ENCODE assay signal across 11 cellular contexts in the genomic region with DNA sequence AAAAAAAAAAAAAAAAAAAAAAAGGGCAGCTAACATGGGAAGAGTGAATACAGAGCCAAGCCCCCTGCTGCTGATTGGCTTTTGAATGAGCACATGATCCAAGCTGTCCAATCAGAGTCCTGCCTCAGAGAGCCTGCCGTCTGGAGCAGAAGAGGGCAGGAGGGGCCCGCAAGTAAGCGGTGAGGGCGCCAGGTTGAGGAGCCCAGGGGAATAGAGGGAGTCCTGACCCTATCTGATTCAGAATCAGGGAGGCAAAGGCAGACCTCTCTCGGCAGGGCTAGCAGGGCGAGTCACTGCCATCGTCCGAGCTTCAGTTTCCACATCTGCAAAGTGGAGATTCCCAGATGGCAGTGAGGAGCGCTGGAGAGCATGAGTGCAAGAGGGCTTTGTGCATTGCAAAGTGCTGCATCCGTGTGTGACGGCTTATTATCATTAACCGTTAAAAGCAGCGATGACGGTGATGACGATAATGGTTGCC.
A peak's percentile ranks its signal among the peaks of the same experiment; 100 is the strongest.
DNase-seq lines count a peak whose midpoint lies in the region; TF ChIP-seq lines count a peak whose summit lies in the region.
"Had no signal": no experiment of that assay in that cellular context is flagged by ENCODE, and none has a peak within 500 bp of the region (broad histone marks: within the 10 kb centered on the region; RNA-seq: fewer than 3 reads in every experiment).

No MANE protein-coding gene starts in this region.

- no peak overlapping the region for H3K4me3 Mint-ChIP-seq in dendritic cell treated with granulocyte-macrophage colony-stimulating factor and Interleukin-4, amounts not matched to agents 40 ng/mL and 50 ng/mL, for 4 days
- H3K4me3 Mint-ChIP-seq: activated naive CD4-positive, alpha-beta T cell treated with anti-CD3 and anti-CD28 coated beads, Interleukin-2, amount 50 U/mL, for 24 hours had no signal

- H3K27me3 Mint-ChIP-seq in dendritic cell treated with granulocyte-macrophage colony-stimulating factor and Interleukin-4, amounts not matched to agents 40 ng/mL and 50 ng/mL, for 4 days, result peaks cover 11% of the 10 kb centered on the region

- H4K20me1 ChIP-seq in mammary epithelial cell (ENCODE audit: insufficient read depth, low read length), result no peaks in the 10 kb centered on the region

- H3K9ac ChIP-seq in skeletal muscle satellite cell (ENCODE audit: low read depth, low read length) (no peak overlapping the region), mammary epithelial cell (ENCODE audit: insufficient read depth, low read length) (no peak overlapping the region)

- H3K27me3 ChIP-seq in skeletal muscle satellite cell (ENCODE audit: control insufficient read depth, insufficient read depth, low read length), result no peaks in the 10 kb centered on the region
- H3K27me3 ChIP-seq in mammary epithelial cell (ENCODE audit: insufficient read depth, low read length), result no peaks in the 10 kb centered on the region

- CTCF ChIA-PET in mammary epithelial cell (lab: Charles Lee; ENCODE audit: low non-redundant PET), result interaction anchor here (0.7 kb wide), 1 partner anchor 76 kb away, joined by 7 read pairs; no protein-coding TSS in a partner anchor

- H3K4me2 ChIP-seq in skeletal muscle satellite cell (ENCODE audit: low read length), result peak overlapping the region; percentile 25
- H3K4me2 ChIP-seq in mammary epithelial cell (ENCODE audit: insufficient read depth, low read depth, low read length), result no peak overlapping the region
- H3K4me2 ChIP-seq: PC-9 had no signal

- no peaks in the 10 kb centered on the region for H3K36me3 Mint-ChIP-seq in dendritic cell treated with granulocyte-macrophage colony-stimulating factor and Interleukin-4, amounts not matched to agents 40 ng/mL and 50 ng/mL, for 4 days (ENCODE audit: low read depth)
- H3K36me3 Mint-ChIP-seq: activated naive CD4-positive, alpha-beta T cell treated with anti-CD3 and anti-CD28 coated beads, Interleukin-2, amount 50 U/mL, for 24 hours had no signal

- intact Hi-C loops in dendritic cell treated with granulocyte-macrophage colony-stimulating factor and Interleukin-4, amounts not matched to agents 40 ng/mL and 50 ng/mL, for 4 days (cut with micrococcal nuclease), result no loop called here
- intact Hi-C loops in mammary epithelial cell (cut with micrococcal nuclease), result no loop called here

- in situ Hi-C loops in mammary epithelial cell (cut with MboI; ENCODE audit: low sequenced_read_pairs in 2 of 2), result loop anchor here in 1 of 2 donors (25.0 kb wide), 1 partner anchor 1984 kb away; no protein-coding TSS in a partner anchor

- DNase-seq in NOMO-1 treated with DMSO at 0.1 percent for 48 hours (lab: John Stamatoyannopoulos, UW; ENCODE audit: unreplicated experiment) (peak; percentile 34), NOMO-1 (lab: John Stamatoyannopoulos, UW; ENCODE audit: unreplicated experiment in 2 of 2) (no peak), NCI-H510A treated with DMSO at 0.1 percent for 48 hours (lab: John Stamatoyannopoulos, UW) (peak; percentile 84), cerebellar nuclear complex (lab: John Stamatoyannopoulos, UW) (no peak), mammary epithelial cell (no peak)
- no peak for DNase-seq in effector CD8-positive, alpha-beta T cell (lab: John Stamatoyannopoulos, UW)

- 93% methylated on average over 14 of the region's 15 CpGs for WGBS in mammary epithelial cell (ENCODE audit: low coverage, missing lambda C conversion rate)

- H3K27ac Mint-ChIP-seq in dendritic cell treated with granulocyte-macrophage colony-stimulating factor and Interleukin-4, amounts not matched to agents 40 ng/mL and 50 ng/mL, for 4 days, result peak overlapping the region; percentile 17
- H3K27ac Mint-ChIP-seq: activated naive CD4-positive, alpha-beta T cell treated with anti-CD3 and anti-CD28 coated beads, Interleukin-2, amount 50 U/mL, for 24 hours had no signal

- no peak overlapping the region for H3K4me3 ChIP-seq in skeletal muscle satellite cell (ENCODE audit: low read length)
- no peak overlapping the region for H3K4me3 ChIP-seq in mammary epithelial cell (replicated peaks in 1 of 3; ENCODE audit: insufficient read depth in 1 of 3, low read depth in 2 of 3, low read length in 3 of 3)
- H3K4me3 ChIP-seq: HAP-1, PC-9 had no signal

- H3K4me1 Mint-ChIP-seq in dendritic cell treated with granulocyte-macrophage colony-stimulating factor and Interleukin-4, amounts not matched to agents 40 ng/mL and 50 ng/mL, for 4 days (ENCODE audit: low read depth), result peaks cover 42% of the 10 kb centered on the region
- H3K4me1 Mint-ChIP-seq: activated naive CD4-positive, alpha-beta T cell treated with anti-CD3 and anti-CD28 coated beads, Interleukin-2, amount 50 U/mL, for 24 hours had no signal

- no peaks in the 10 kb centered on the region for H3K79me2 ChIP-seq in mammary epithelial cell (ENCODE audit: insufficient read depth, low read length)

- H3K9me3 ChIP-seq in skeletal muscle satellite cell (replicated peaks; ENCODE audit: low read length), result no peaks in the 10 kb centered on the region
- H3K9me3 ChIP-seq in mammary epithelial cell (replicated peaks; ENCODE audit: insufficient read depth, low read length), result no peaks in the 10 kb centered on the region
- H3K9me3 ChIP-seq: HAP-1 had no signal

- dilution Hi-C loops in mammary epithelial cell (cut with HindIII; ENCODE audit: low sequenced_read_pairs), result loop anchor here (5.0 kb wide), 1 partner anchor 76 kb away; no protein-coding TSS in a partner anchor

- H3K4me1 ChIP-seq in skeletal muscle satellite cell (ENCODE audit: control insufficient read depth, insufficient read depth, low read length) (peaks cover 12% of the 10 kb centered on the region), mammary epithelial cell (ENCODE audit: insufficient read depth, low read length) (peaks cover 37% of the 10 kb centered on the region)
- H3K4me1 ChIP-seq: HAP-1 had no signal

- no peak overlapping the region for H2AFZ ChIP-seq in mammary epithelial cell (ENCODE audit: low read depth, low read length)
- H2AFZ ChIP-seq: PC-9 had no signal

- no peak overlapping the region for H3K27ac ChIP-seq in mammary epithelial cell (ENCODE audit: insufficient read depth, low read depth, low read length)

- no TSS peak for BruUV-seq in mammary epithelial cell (replicated peaks; lab: Mats Ljungman, UMichigan)

- no peak for TF ChIP-seq CTCF in mammary epithelial cell (conservative IDR thresholded peaks at IDR 0.05 in 1 of 2, IDR thresholded peaks at IDR 0.05 in 1 of 2; ENCODE audit: extremely low read depth in 1 of 2, insufficient read depth in 1 of 2, low read depth in 1 of 2, low read length in 2 of 2)

- H3K36me3 ChIP-seq in skeletal muscle satellite cell (ENCODE audit: insufficient read depth, low read length) (no peaks in the 10 kb centered on the region), mammary epithelial cell (ENCODE audit: insufficient read depth, low read length) (no peaks in the 10 kb centered on the region)
- H3K36me3 ChIP-seq: HAP-1 had no signal

- no peaks in the 10 kb centered on the region for H3K9me3 Mint-ChIP-seq in dendritic cell treated with granulocyte-macrophage colony-stimulating factor and Interleukin-4, amounts not matched to agents 40 ng/mL and 50 ng/mL, for 4 days
- H3K9me3 Mint-ChIP-seq: activated naive CD4-positive, alpha-beta T cell treated with anti-CD3 and anti-CD28 coated beads, Interleukin-2, amount 50 U/mL, for 24 hours had no signal

Comparison
In these comparisons a context has a peak if more than half of its experiments do, and no peak if none do; other contexts are left out.
1. DNase-seq: peak in NOMO-1 treated with DMSO at 0.1 percent for 48 hours (single experiment) and NCI-H510A treated with DMSO at 0.1 percent for 48 hours (single experiment); none in NOMO-1 (0 of 2), cerebellar nuclear complex (0 of 2), effector CD8-positive, alpha-beta T cell (single experiment) and mammary epithelial cell (single experiment).